In genomic region chr19:42512743-42513304, GRCh38 we compare ENCODE assay signal across 13 cellular contexts. TPM values are rescaled to one million over a fixed set of nuclear protein-coding genes. Genes with fewer than 3 reads are reported as not detected.
DNase-seq lines count a peak whose midpoint lies in the region; ATAC-seq, FAIRE-seq and TF ChIP-seq lines count a peak whose summit lies in the region.
"Had no signal": no experiment of that assay in that cellular context is flagged by ENCODE, and none has a peak within 500 bp of the region (broad histone marks: within the 10 kb centered on the region; RNA-seq: fewer than 3 reads in every experiment).

No MANE protein-coding gene starts in this region.

- peak; percentile 68 for ATAC-seq in GM19397 (IDR thresholded peaks at IDR 0.05; ENCODE audit: unreplicated experiment)
- peak; percentile 73 for ATAC-seq in HG03066 (IDR thresholded peaks at IDR 0.05; ENCODE audit: low read depth, unreplicated experiment)
- no peak for ATAC-seq in GM18498 (IDR thresholded peaks at IDR 0.05; ENCODE audit: unreplicated experiment)

- peaks cover 5% of the 10 kb centered on the region for H3K27me3 Mint-ChIP-seq in endothelial cell (ENCODE audit: unreplicated experiment)

- TF ChIP-seq CTCF in astrocyte of the cerebellum (IDR thresholded peaks at IDR 0.05; ENCODE audit: low read depth, low read length, missing control alignments), result no peak
- no peak for TF ChIP-seq CTCF in endothelial cell (IDR thresholded peaks at IDR 0.05; ENCODE audit: unreplicated experiment)

- H3K27ac Mint-ChIP-seq in endothelial cell (ENCODE audit: unreplicated experiment), result no peak overlapping the region

- in situ Hi-C loops in astrocyte of the cerebellum (cut with HindIII; ENCODE audit: low sequenced_read_pairs), result no loop called here

- peak; percentile 95 for FAIRE-seq in GM18507 (lab: Jason Lieb, UNC)

- peaks cover 11% of the 10 kb centered on the region for H3K4me1 Mint-ChIP-seq in endothelial cell (ENCODE audit: unreplicated experiment)

- H3K4me3 ChIP-seq in astrocyte of the cerebellum (ENCODE audit: low read depth, low read length), result no peak overlapping the region

- DNase-seq in GM18507 (ENCODE audit: extremely low spot score, insufficient read length, low read depth) (peak; percentile 38), astrocyte of the cerebellum (ENCODE audit: low read depth) (peak; percentile 8), MV-4-11 (lab: John Stamatoyannopoulos, UW) (no peak), endothelial cell (ENCODE audit: low spot score) (no peak), SW480 (ENCODE audit: low spot score) (no peak)
- DNase-seq: activated gamma-delta T cell treated with Interleukin-2 at 50 U/mL for 16 hours, EL, NCI-H1092, SHP77 treated with DMSO at 0.1 percent for 48 hours had no signal

- no peak overlapping the region for H3K4me3 Mint-ChIP-seq in endothelial cell (ENCODE audit: unreplicated experiment)

- no peaks in the 10 kb centered on the region for H3K9me3 Mint-ChIP-seq in endothelial cell (ENCODE audit: unreplicated experiment)

- H3K36me3 Mint-ChIP-seq in endothelial cell (ENCODE audit: low read depth, unreplicated experiment), result peaks cover 14% of the 10 kb centered on the region

RNA-seq across cellular contexts. Expression of gene CEACAM1, which starts 15.5 kb away (rescaled TPM):
- 9.3 TPM for total RNA-seq in endothelial cell (ENCODE audit: unreplicated experiment)
- total RNA-seq: osteoblast had no signal

Comparison
In these comparisons a context has a peak if more than half of its experiments do, and no peak if none do; other contexts are left out.
1. DNase-seq: peak in GM18507 (single experiment) and astrocyte of the cerebellum (single experiment); none in MV-4-11 (single experiment), endothelial cell (single experiment) and SW480 (single experiment).